ENCODE assay signal across 8 cellular contexts in genomic region chr20:41141153-41141815, GRCh38. TPM values are rescaled to one million over a fixed set of nuclear protein-coding genes. Genes with fewer than 3 reads are reported as not detected.
A peak's percentile ranks its signal among the peaks of the same experiment; 100 is the strongest.
DNase-seq lines count a peak whose midpoint lies in the region; ATAC-seq and TF ChIP-seq lines count a peak whose summit lies in the region.

No MANE protein-coding gene starts in this region.

- H3K36me3 ChIP-seq in DOHH2 (ENCODE audit: control insufficient read depth, low read length), result peaks cover 35% of the 10 kb centered on the region

- ATAC-seq in activated B cell treated with CpG ODN at 0.5 μM for 24 hours (ENCODE audit: low read depth) (no peak), GM18519 (IDR thresholded peaks at IDR 0.05; ENCODE audit: low FRiP score, unreplicated experiment) (no peak)

- H3K36me3 Mint-ChIP-seq in activated B cell treated with CpG ODN at 0.5 μM for 24 hours (ENCODE audit: low read depth) (no peaks in the 10 kb centered on the region), progenitor cell of endocrine pancreas (ENCODE audit: insufficient read depth) (peaks cover 6% of the 10 kb centered on the region)

- no peak overlapping the region for H3K27ac ChIP-seq in DOHH2 (ENCODE audit: low read depth, low read length)

- H3K9me3 Mint-ChIP-seq in activated B cell treated with CpG ODN at 0.5 μM for 24 hours, result no peaks in the 10 kb centered on the region
- no peaks in the 10 kb centered on the region for H3K9me3 Mint-ChIP-seq in progenitor cell of endocrine pancreas (ENCODE audit: low read depth)

- in situ Hi-C loops in KBM-7 (cut with MboI; ENCODE audit: low pct_unique_long_range_greater_than_20kb, low sequenced_read_pairs), result no loop called here

- POLR2A ChIA-PET in activated B cell treated with CpG ODN at 0.5 μM for 24 hours (lab: Charles Lee), result interaction anchor here (1.2 to 1.7 kb wide), 2 partner anchors 9 to 11 kb away, joined by 3 to 4 read pairs; no protein-coding TSS in a partner anchor

- peaks cover 89% of the 10 kb centered on the region for H3K79me2 ChIP-seq in DOHH2 (ENCODE audit: control insufficient read depth, low read length)

- peak overlapping the region; percentile 9; the same call in 1 of the 2 replicates for H3K4me2 ChIP-seq in DOHH2 (ENCODE audit: low read length)

- H3K27ac Mint-ChIP-seq in activated B cell treated with CpG ODN at 0.5 μM for 24 hours, result peak overlapping the region; percentile 78
- H3K27ac Mint-ChIP-seq in progenitor cell of endocrine pancreas, result peak overlapping the region; percentile 67

- H3K27me3 Mint-ChIP-seq in activated B cell treated with CpG ODN at 0.5 μM for 24 hours (no peaks in the 10 kb centered on the region), progenitor cell of endocrine pancreas (no peaks in the 10 kb centered on the region)

- peaks cover 62% of the 10 kb centered on the region for H3K4me1 ChIP-seq in DOHH2 (ENCODE audit: control insufficient read depth, low read length)

- peak overlapping the region; percentile 15 for H3K4me3 Mint-ChIP-seq in activated B cell treated with CpG ODN at 0.5 μM for 24 hours
- peak overlapping the region; percentile 45 for H3K4me3 Mint-ChIP-seq in progenitor cell of endocrine pancreas (ENCODE audit: low read depth)

- H3F3A ChIP-seq in DOHH2 (ENCODE audit: control insufficient read depth, insufficient read depth), result peaks cover under 1% of the 10 kb centered on the region; the same call in 1 of the 2 replicates

- TF ChIP-seq CTCF in DOHH2 (IDR thresholded peaks at IDR 0.05; ENCODE audit: low read depth, low read length, poor library complexity, severe bottlenecking) (no peak), activated B cell treated with CpG ODN at 0.5 μM for 24 hours (IDR thresholded peaks at IDR 0.05) (no peak), fibroblast of pulmonary artery (IDR thresholded peaks at IDR 0.05; ENCODE audit: low read length, missing control alignments) (no peak), progenitor cell of endocrine pancreas (IDR thresholded peaks at IDR 0.05; ENCODE audit: unreplicated experiment) (no peak)

- intact Hi-C loops in activated B cell treated with CpG ODN at 0.5 μM for 24 hours (cut with micrococcal nuclease), result loop anchor here (1.0 kb wide), 1 partner anchor 16 kb away; no protein-coding TSS in a partner anchor

- H3K4me3 ChIP-seq in DOHH2 (ENCODE audit: low read length) (no peak overlapping the region), fibroblast of pulmonary artery (replicated peaks; ENCODE audit: low read depth, low read length) (no peak overlapping the region)

- no peaks in the 10 kb centered on the region for H3K9me2 ChIP-seq in DOHH2 (replicated peaks; ENCODE audit: control insufficient read depth, low read length)

- peaks cover 13% of the 10 kb centered on the region; the same call in 1 of the 2 replicates for H4K20me1 ChIP-seq in DOHH2 (ENCODE audit: control insufficient read depth, insufficient read depth, low read depth, low read length)

- no peak for DNase-seq in activated B cell treated with CpG ODN at 0.5 μM for 24 hours
- peak; percentile 45 for DNase-seq in fibroblast of pulmonary artery (ENCODE audit: low read depth)
- DNase-seq in progenitor cell of endocrine pancreas (ENCODE audit: low spot score, unreplicated experiment), result no peak
- no peak for DNase-seq in NCI-H82 (lab: John Stamatoyannopoulos, UW)
- no peak for DNase-seq in KBM-7
- DNase-seq in NCI-H187 treated with DMSO at 0.1 percent for 48 hours (lab: John Stamatoyannopoulos, UW), result no peak

- H3K9me3 ChIP-seq in DOHH2 (ENCODE audit: control insufficient read depth, insufficient read depth, low read length), result no peaks in the 10 kb centered on the region

- CTCF ChIA-PET in activated B cell treated with CpG ODN at 0.5 μM for 24 hours (lab: Charles Lee), result interaction anchor here (1.0 to 3.6 kb wide), 2 partner anchors 31 to 269 kb away, joined by 3 to 14 read pairs; no protein-coding TSS in a partner anchor

- peaks cover 77% of the 10 kb centered on the region for H3K4me1 Mint-ChIP-seq in activated B cell treated with CpG ODN at 0.5 μM for 24 hours
- H3K4me1 Mint-ChIP-seq in progenitor cell of endocrine pancreas (ENCODE audit: low read depth), result peaks cover 35% of the 10 kb centered on the region

- H3K27me3 ChIP-seq in DOHH2 (ENCODE audit: control insufficient read depth, low read length), result no peaks in the 10 kb centered on the region

RNA-seq across cellular contexts. Expression of gene PLCG1, which starts 3.9 kb away (rescaled TPM):
- total RNA-seq in activated B cell treated with CpG ODN at 0.5 μM for 24 hours (61.1 and 61.8 TPM in 2 replicates), progenitor cell of endocrine pancreas (391 and 395 TPM in 2 replicates)
